ENCODE assay signal across 8 cellular contexts in genomic region chr15:43440721-43441281, GRCh38. TPM values are rescaled to one million over a fixed set of nuclear protein-coding genes. Genes with fewer than 3 reads are reported as not detected.
A peak's percentile ranks its signal among the peaks of the same experiment; 100 is the strongest.
DNase-seq lines count a peak whose midpoint lies in the region; ATAC-seq, FAIRE-seq and TF ChIP-seq lines count a peak whose summit lies in the region.

No MANE protein-coding gene starts in this region.

- TF ChIP-seq RAD21 in K562 (CRISPR knock-in tag; conservative IDR thresholded peaks at IDR 0.05 in 1 of 2, IDR thresholded peaks at IDR 0.05 in 1 of 2), result peak; percentile 91 to 93

- H3K36me3 Mint-ChIP-seq in activated CD4-positive, alpha-beta T cell treated with anti-CD3 and anti-CD28 coated beads for 36 hours (ENCODE audit: low read depth), result peaks cover 9% of the 10 kb centered on the region

- no TSS peak for BruUV-seq in K562 (replicated peaks; lab: Mats Ljungman, UMichigan)

- no peaks in the 10 kb centered on the region for H3K9me3 ChIP-seq in K562 (replicated peaks; ENCODE audit: control insufficient read depth, insufficient read depth, low read depth, low read length)
- H3K9me3 ChIP-seq in skeletal muscle tissue (ENCODE audit: control insufficient read depth in 3 of 3, low read length in 3 of 3), result no peaks in the 10 kb centered on the region

- TF ChIP-seq POLR2A in K562 (conservative IDR thresholded peaks at IDR 0.05), result no peak

- POLR2A ChIA-PET in activated CD4-positive, alpha-beta T cell treated with anti-CD3 and anti-CD28 coated beads for 36 hours (lab: Charles Lee), result interaction anchor here (0.6 to 2.3 kb wide), 2 partner anchors 69 to 70 kb away, joined by 4 to 7 read pairs; no protein-coding TSS in a partner anchor
- POLR2A ChIA-PET in K562 (lab: Yijun Ruan, JAX), result interaction anchor here (0.8 to 1.5 kb wide), 6 partner anchors 12 to 82 kb away, joined by 3 to 6 read pairs (median 4); no protein-coding TSS in a partner anchor

- H3K4me3 Mint-ChIP-seq in activated CD4-positive, alpha-beta T cell treated with anti-CD3 and anti-CD28 coated beads for 36 hours, result no peak overlapping the region

- in situ Hi-C loops in K562 (cut with MboI), result loop anchor here (25.0 kb wide), 2 partner anchors 146 to 246 kb away; partner anchors contain the start of genes CKMT1A, CKMT1B and PPIP5K1

- H3K4me3 ChIP-seq in K562 (no peak overlapping the region), skeletal muscle tissue (ENCODE audit: low read length in 3 of 3) (peak overlapping the region in 1 of 3 donors; percentile 36)

- peak; percentile 64 for DNase-seq in activated CD4-positive, alpha-beta T cell treated with anti-CD3 and anti-CD28 coated beads for 36 hours
- DNase-seq in activated CD4-positive, alpha-beta T cell treated with anti-CD3 and anti-CD28 coated beads, Interleukin-2, amount 50 U/mL, for 1 hour, result no peak
- DNase-seq in HT1080 (ENCODE audit: low read depth) (peak; percentile 96), RCC 7860 (ENCODE audit: low spot score) (peak; percentile 93), K562 (ENCODE audit: extremely low read depth in 1 of 4, low spot score in 3 of 4) (peak; percentile 49 to 87 (median 68)), iPS DF 4.7 (ENCODE audit: extremely low read depth, low spot score) (peak; percentile 28)

- H3K9me1 ChIP-seq in K562 (ENCODE audit: control insufficient read depth, insufficient read depth, low read length), result no peaks in the 10 kb centered on the region

- no peaks in the 10 kb centered on the region for H3K79me2 ChIP-seq in K562 (ENCODE audit: control insufficient read depth, insufficient read depth, low read length)

- H3K4me1 ChIP-seq in K562 (replicated peaks in 1 of 2; ENCODE audit: control insufficient read depth in 2 of 2, insufficient read depth in 2 of 2, low read length in 2 of 2) (peaks cover 3% of the 10 kb centered on the region in 2 experiments; a peak in 2 of 5 replicates), skeletal muscle tissue (ENCODE audit: control insufficient read depth in 3 of 3, insufficient read depth in 3 of 3, low read length in 3 of 3) (peaks cover 0 to 10% (median 8%) of the 10 kb centered on the region in 3 donors)

- H2AFZ ChIP-seq in K562 (ENCODE audit: low read depth, low read length), result no peak overlapping the region

- H3K9ac ChIP-seq in K562 (ENCODE audit: insufficient read depth in 1 of 2, low read depth in 2 of 2, low read length in 2 of 2) (peak overlapping the region in 1 of 2 experiments; percentile 26; a peak in 1 of 4 replicates), skeletal muscle tissue (ENCODE audit: low read depth in 1 of 3, low read length in 3 of 3) (no peak overlapping the region)

- H3K36me3 ChIP-seq in K562 (ENCODE audit: control insufficient read depth, insufficient read depth, low read length), result peaks cover 30% of the 10 kb centered on the region; the same call in 2 of the 3 replicates
- peaks cover 11 to 20% (median 14%) of the 10 kb centered on the region in 3 donors for H3K36me3 ChIP-seq in skeletal muscle tissue (ENCODE audit: control insufficient read depth in 3 of 3, insufficient read depth in 3 of 3, low read length in 3 of 3)

- intact Hi-C loops in activated CD4-positive, alpha-beta T cell treated with anti-CD3 and anti-CD28 coated beads for 36 hours (cut with DNase I, micrococcal nuclease), result loop anchor here (1.0 to 2.0 kb wide), 5 partner anchors 52 to 336 kb away; partner anchors contain the start of genes PDIA3 (in 1 of the 2) and TP53BP1 (in 1 of the 2)
- intact Hi-C loops in K562 (cut with micrococcal nuclease), result loop anchor here (1.0 to 5.0 kb wide), 3 partner anchors 70 to 326 kb away; no protein-coding TSS in a partner anchor

- H3K27ac ChIP-seq in K562 (ENCODE audit: extremely low read depth, low read depth, low read length) (peak overlapping the region; percentile 51), skeletal muscle tissue (ENCODE audit: low read depth, low read length) (peak overlapping the region; percentile 61)

- H3K27me3 ChIP-seq in K562 (ENCODE audit: control insufficient read depth in 2 of 2, insufficient read depth in 2 of 2, low read length in 2 of 2) (no peaks in the 10 kb centered on the region), skeletal muscle tissue (ENCODE audit: control insufficient read depth in 3 of 3, insufficient read depth in 3 of 3, low read length in 3 of 3) (no peaks in the 10 kb centered on the region)

- TF ChIP-seq EP300 in K562 (IDR thresholded peaks at IDR 0.05; ENCODE audit: low read length), result peak; percentile 79

- no peaks in the 10 kb centered on the region for H3K9me3 Mint-ChIP-seq in activated CD4-positive, alpha-beta T cell treated with anti-CD3 and anti-CD28 coated beads for 36 hours (ENCODE audit: low read depth)

- H3K4me2 ChIP-seq in K562 (ENCODE audit: insufficient read depth, low read length), result no peak overlapping the region; the same call in 1 of the 2 replicates

- ATAC-seq in activated CD4-positive, alpha-beta T cell treated with anti-CD3 and anti-CD28 coated beads for 36 hours, result peak; percentile 95
- ATAC-seq in K562 (peak; percentile 99), GM21576 (IDR thresholded peaks at IDR 0.05; ENCODE audit: unreplicated experiment) (no peak)

- H3K4me1 Mint-ChIP-seq in activated CD4-positive, alpha-beta T cell treated with anti-CD3 and anti-CD28 coated beads for 36 hours, result peaks cover 7% of the 10 kb centered on the region

- 19% methylated on average over 4 of the region's 4 CpGs for WGBS in K562 (ENCODE audit: insufficient coverage, low coverage, missing lambda C conversion rate)

- FAIRE-seq in RCC 7860 (lab: Jason Lieb, UNC) (peak; percentile 93), K562 (lab: Jason Lieb, UNC) (peak; percentile 99)

- CTCF ChIA-PET in activated CD4-positive, alpha-beta T cell treated with anti-CD3 and anti-CD28 coated beads for 36 hours (lab: Charles Lee), result interaction anchor here (0.6 to 2.5 kb wide), 15 partner anchors 13 to 355 kb away, joined by 3 to 21 read pairs (median 3); partner anchors contain the start of gene TP53BP1
- CTCF ChIA-PET in K562 (lab: Yijun Ruan, JAX; ENCODE audit: low intra/inter-chr PET ratio), result interaction anchor here (0.6 to 1.3 kb wide), 2 partner anchors 71 to 1990 kb away, joined by 3 to 4 read pairs; no protein-coding TSS in a partner anchor

- peak overlapping the region; percentile 91 for H3K27ac Mint-ChIP-seq in activated CD4-positive, alpha-beta T cell treated with anti-CD3 and anti-CD28 coated beads for 36 hours

- no peaks in the 10 kb centered on the region for H3K27me3 Mint-ChIP-seq in activated CD4-positive, alpha-beta T cell treated with anti-CD3 and anti-CD28 coated beads for 36 hours

- TF ChIP-seq CTCF in K562 (IDR thresholded peaks at IDR 0.05 in 2 of 3, conservative IDR thresholded peaks at IDR 0.05 in 1 of 3; ENCODE audit: insufficient read depth in 2 of 3, low read depth in 1 of 3, low read length in 3 of 3), result peak; percentile 67 to 87 (median 72)

- no peaks in the 10 kb centered on the region for H4K20me1 ChIP-seq in K562 (replicated peaks; ENCODE audit: control insufficient read depth, insufficient read depth, low read length)

TF ChIP-seq in K562, 482 proteins besides CTCF, POLR2A, EP300 and RAD21 (continues in another document):
- 0 out of 2 replicates have a peak, but pooled peaks have one; percentile 33 for TF ChIP-seq ZNF766 (CRISPR knock-in tag; conservative IDR thresholded peaks at IDR 0.05)
- no peak for TF ChIP-seq SRSF3 (IDR thresholded peaks at IDR 0.05; ENCODE audit: insufficient read depth, low read length)
- TF ChIP-seq PKNOX1 (IDR thresholded peaks at IDR 0.05), result no peak
- TF ChIP-seq ZNF57 (CRISPR knock-in tag; IDR thresholded peaks at IDR 0.05), result no peak
- peak; percentile 47; the same call in 1 of the 2 replicates for TF ChIP-seq NFIC (IDR thresholded peaks at IDR 0.05)
- peak; percentile 86 for TF ChIP-seq EP400 (IDR thresholded peaks at IDR 0.05)
- peak; percentile 77 for TF ChIP-seq SOX6 (IDR thresholded peaks at IDR 0.05)
- TF ChIP-seq TEAD4 (IDR thresholded peaks at IDR 0.05; ENCODE audit: low read length), result peak; percentile 63
- TF ChIP-seq TEAD4 (CRISPR knock-in tag; IDR thresholded peaks at IDR 0.05; ENCODE audit: borderline replicate concordance), result no peak
- peak; percentile 58; the same call in 1 of the 2 replicates for TF ChIP-seq NBN (IDR thresholded peaks at IDR 0.05; ENCODE audit: low read depth)

RNA-seq across cellular contexts. Expression of gene TP53BP1, which starts 52.2 kb away (rescaled TPM):
- 10 to 100 TPM; 22.4 to 23.9 TPM for total RNA-seq in activated CD4-positive, alpha-beta T cell treated with anti-CD3 and anti-CD28 coated beads for 36 hours
- total RNA-seq in HT1080 (2014; rRNA removed; shearing (Covaris generic)), result 23.1 and 23.4 TPM in 2 replicates
- 12.6 and 16.1 TPM in 2 replicates for polyA plus RNA-seq in HT1080 (2015; cell fraction: cytosol; rRNA removed)
- polyA plus RNA-seq in HT1080 (2015; cell fraction: nucleus; rRNA removed), result 60.4 and 66.4 TPM in 2 replicates
- total RNA-seq in K562 (2011; cell fraction: chromatin; rRNA removed; ENCODE audit: low replicate concordance), result 87.9 and 206 TPM in 2 replicates
- total RNA-seq in K562 (2011; cell fraction: nucleolus; rRNA removed), result 50.7 and 55.4 TPM in 2 replicates
- total RNA-seq in K562 (2011; cell fraction: nucleoplasm; rRNA removed), result 69.3 and 81.3 TPM in 2 replicates
- total RNA-seq in K562 (2014; rRNA removed), result 30.9 and 31.3 TPM in 2 replicates
- 37.6 and 38.1 TPM in 2 replicates for total RNA-seq in K562 (2014; rRNA removed; fragmentation: Illumina TruSeq; extraction: Trizol)
- total RNA-seq in K562 (2015; rRNA removed; fragmentation: Illumina TruSeq; extraction: Trizol), result 34.5 and 38.5 TPM in 2 replicates
- 32.8 and 32.9 TPM in 2 replicates for total RNA-seq in K562 (2021)
- 58.1 and 63.3 TPM in 2 replicates for polyA plus RNA-seq in K562 (2011; rRNA removed)
- polyA plus RNA-seq in K562 (2011; cell fraction: cytosol; rRNA removed), result 21.5 and 33.6 TPM in 2 replicates
- 80.2 and 82.6 TPM in 2 replicates for polyA plus RNA-seq in K562 (2011; cell fraction: nucleus; rRNA removed)
- polyA plus RNA-seq in K562 (2012), result 24.7 and 25.9 TPM in 2 replicates
- polyA plus RNA-seq in K562 (2014; fragmentation: Illumina TruSeq; extraction: Trizol), result 26.7 and 29.6 TPM in 2 replicates
- polyA plus RNA-seq in K562 (2014; fragmentation: Nextera tagmentation; extraction: Ambion mirVana), result 1 to 10 TPM; 5.7 to 6.3 TPM
- 22.6 and 23.2 TPM in 2 replicates for polyA plus RNA-seq in K562 (2014; rRNA removed)
- polyA minus RNA-seq in K562 (2011; rRNA and poly(A)+ RNA removed), result 114 and 126 TPM in 2 replicates
- 37.3 and 40.7 TPM in 2 replicates for polyA minus RNA-seq in K562 (2011; cell fraction: cytosol; rRNA and poly(A)+ RNA removed)
- 56.7 and 78.5 TPM in 2 replicates for polyA minus RNA-seq in K562 (2011; cell fraction: nucleus; rRNA and poly(A)+ RNA removed)
- 87.2 TPM for total RNA-seq in skeletal muscle tissue
